In genomic region chr12:124998705-124999104, GRCh38 we compare ENCODE assay signal across 20 cellular contexts.
"Had no signal": no experiment of that assay in that cellular context is flagged by ENCODE, and none has a peak within 500 bp of the region (broad histone marks: within the 10 kb centered on the region; RNA-seq: fewer than 3 reads in every experiment).

No MANE protein-coding gene starts in this region.

- FAIRE-seq: kidney had no signal

- H3K4me2 ChIP-seq: hepatocyte had no signal

- H3K27me3 Mint-ChIP-seq: naive B cell had no signal

- H3K9me3 Mint-ChIP-seq: naive B cell had no signal

- H3K4me1 ChIP-seq: colonic mucosa had no signal

- DNase-seq: colonic mucosa; dermis blood vessel endothelial cell; foreskin melanocyte; head of caudate nucleus; kidney; left cardiac atrium; left ventricle myocardium inferior; lower lobe of right lung; mesenchymal stem cell; naive B cell; posterior cingulate gyrus; sigmoid colon; stimulated activated CD4-positive, alpha-beta T cell treated with anti-CD3 and anti-CD28 coated beads, Interleukin-12 subunit alpha, Interleukin-12 subunit beta, amount 100 ng/mL, for 4 hours; stimulated activated naive CD4-positive, alpha-beta T cell; stomach; substantia nigra; transverse colon had no signal

- ATAC-seq: left cardiac atrium, lower lobe of right lung had no signal

- H3K36me3 ChIP-seq: colonic mucosa, left ventricle myocardium inferior, lower lobe of right lung, sigmoid colon, stomach, thoracic aorta, transverse colon had no signal

- H3K27me3 ChIP-seq: colonic mucosa, hepatocyte, sigmoid colon, stomach, transverse colon had no signal

- H2AFZ ChIP-seq: hepatocyte had no signal

- H3K9me3 ChIP-seq: colonic mucosa, left ventricle myocardium inferior, lower lobe of right lung, sigmoid colon, stomach, thoracic aorta, transverse colon had no signal

- H3K4me3 ChIP-seq: colonic mucosa, hepatocyte, left ventricle myocardium inferior, lower lobe of right lung, sigmoid colon, skin epidermis, stomach, thoracic aorta, transverse colon had no signal

- H3K27ac ChIP-seq: colonic mucosa, hepatocyte, left ventricle myocardium inferior, lower lobe of right lung, sigmoid colon, skin epidermis, stomach, thoracic aorta, transverse colon had no signal
